Comparison of ENCODE assay signal across 11 cellular contexts in the genomic region with DNA sequence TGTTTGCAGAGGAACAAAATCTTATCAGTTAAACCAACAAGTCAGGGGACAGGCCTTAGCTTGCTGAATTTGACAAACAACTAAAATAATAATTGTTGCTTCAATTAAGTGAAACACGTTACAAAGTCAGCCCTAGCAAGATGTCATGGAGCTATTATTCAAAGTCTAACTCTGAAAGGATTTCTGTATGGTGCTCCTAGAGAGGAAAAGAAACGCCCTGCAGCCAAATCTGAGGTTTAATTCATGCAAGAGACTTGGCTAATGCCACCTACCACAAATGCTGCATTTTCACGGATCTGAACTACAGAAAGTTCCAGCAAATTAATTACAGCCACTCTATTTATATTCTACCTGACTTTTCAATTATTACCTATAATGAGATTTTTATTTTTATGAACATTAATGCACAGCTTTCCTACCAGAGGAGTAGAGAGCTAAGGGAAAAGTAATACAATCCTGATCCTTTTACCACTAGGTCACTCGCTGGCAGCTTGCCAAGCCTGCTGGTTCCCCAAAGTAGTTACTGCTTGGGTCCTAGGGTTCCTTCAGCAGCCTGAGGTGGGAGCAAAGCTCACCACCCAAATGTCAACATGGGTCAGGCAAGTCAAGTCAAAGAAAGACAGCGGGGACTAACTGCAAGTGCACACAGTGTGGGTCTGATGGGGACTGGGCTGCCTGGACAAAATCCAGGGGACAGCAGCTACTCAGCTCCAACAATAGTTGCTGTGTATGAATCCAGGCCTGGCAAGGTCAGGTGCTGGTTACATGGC.
DNase-seq lines count a peak whose midpoint lies in the region; ATAC-seq and TF ChIP-seq lines count a peak whose summit lies in the region.
"Had no signal": no experiment of that assay in that cellular context is flagged by ENCODE, and none has a peak within 500 bp of the region (broad histone marks: within the 10 kb centered on the region; RNA-seq: fewer than 3 reads in every experiment).

No MANE protein-coding gene starts in this region.

- H3K27ac Mint-ChIP-seq in central memory CD8-positive, alpha-beta T cell (ENCODE audit: low read depth): peak overlapping the region; percentile 24
- H3K27ac Mint-ChIP-seq in nephron: peak overlapping the region; percentile 42 to 73 (median 70)
- H3K27ac Mint-ChIP-seq in effector memory CD8-positive, alpha-beta T cell: no peak overlapping the region

- TF ChIP-seq RAD21 in Ishikawa (IDR thresholded peaks at IDR 0.05; ENCODE audit: low read depth): no peak

- no peaks in the 10 kb centered on the region for H3K9me3 Mint-ChIP-seq in central memory CD8-positive, alpha-beta T cell
- no peaks in the 10 kb centered on the region for H3K9me3 Mint-ChIP-seq in nephron
- H3K9me3 Mint-ChIP-seq in effector memory CD8-positive, alpha-beta T cell: no peaks in the 10 kb centered on the region

- DNase-seq in Ammon's horn (ENCODE audit: low spot score): peak; percentile 84
- no peak for DNase-seq in central memory CD8-positive, alpha-beta T cell (ENCODE audit: low spot score in 2 of 2)
- no peak for DNase-seq in effector memory CD8-positive, alpha-beta T cell
- DNase-seq: AML-193, dermis blood vessel endothelial cell, NCI-H187 had no signal

- ATAC-seq in central memory CD8-positive, alpha-beta T cell (replicated peaks; ENCODE audit: extremely low read depth, poor library complexity, severe bottlenecking): no peak
- ATAC-seq in HG03342 (IDR thresholded peaks at IDR 0.05; ENCODE audit: unreplicated experiment): no peak
- no peak for ATAC-seq in HG02852 (IDR thresholded peaks at IDR 0.05; ENCODE audit: unreplicated experiment)
- no peak for ATAC-seq in GM18520 (IDR thresholded peaks at IDR 0.05; ENCODE audit: unreplicated experiment)
- ATAC-seq in effector memory CD8-positive, alpha-beta T cell (replicated peaks): no peak

- no peak overlapping the region for H3K4me3 Mint-ChIP-seq in central memory CD8-positive, alpha-beta T cell
- no peak overlapping the region for H3K4me3 Mint-ChIP-seq in nephron
- H3K4me3 Mint-ChIP-seq in effector memory CD8-positive, alpha-beta T cell: no peak overlapping the region

- no peak for TF ChIP-seq EP300 in Ishikawa (IDR thresholded peaks at IDR 0.05; ENCODE audit: borderline replicate concordance)

- peaks cover 11% of the 10 kb centered on the region for H3K4me1 Mint-ChIP-seq in central memory CD8-positive, alpha-beta T cell
- peaks cover 89% of the 10 kb centered on the region for H3K4me1 Mint-ChIP-seq in nephron
- peaks cover 3 to 5% of the 10 kb centered on the region in 2 donors for H3K4me1 Mint-ChIP-seq in effector memory CD8-positive, alpha-beta T cell (ENCODE audit: low read depth in 2 of 2)

- no peaks in the 10 kb centered on the region for H3K36me3 Mint-ChIP-seq in central memory CD8-positive, alpha-beta T cell (ENCODE audit: insufficient read depth)
- no peaks in the 10 kb centered on the region for H3K36me3 Mint-ChIP-seq in nephron (ENCODE audit: low read depth)
- H3K36me3 Mint-ChIP-seq in effector memory CD8-positive, alpha-beta T cell (ENCODE audit: insufficient read depth): no peaks in the 10 kb centered on the region

- no peaks in the 10 kb centered on the region for H3K27me3 Mint-ChIP-seq in central memory CD8-positive, alpha-beta T cell
- H3K27me3 Mint-ChIP-seq in nephron (ENCODE audit: low read depth): peaks cover 8% of the 10 kb centered on the region
- peaks cover 0 to 28% of the 10 kb centered on the region in 2 donors for H3K27me3 Mint-ChIP-seq in effector memory CD8-positive, alpha-beta T cell

- no peak for TF ChIP-seq CTCF in nephron (IDR thresholded peaks at IDR 0.05; ENCODE audit: unreplicated experiment in 3 of 3)

TF ChIP-seq in Ishikawa, 13 proteins besides CTCF, POLR2A, EP300 and RAD21:
- TF ChIP-seq FOXM1 (IDR thresholded peaks at IDR 0.05; ENCODE audit: borderline replicate concordance, low read depth) (no peak), NFIC (IDR thresholded peaks at IDR 0.05) (peak; percentile 88)

Comparison
In these comparisons a context has a peak if more than half of its experiments do, and no peak if none do; other contexts are left out.
1. H3K27ac Mint-ChIP-seq: peak in central memory CD8-positive, alpha-beta T cell (single experiment) and nephron (3 of 3); none in effector memory CD8-positive, alpha-beta T cell (0 of 2).